ENCODE assay signal across 1 cellular context in genomic region chr18:9516437-9517064, GRCh38.
TF ChIP-seq lines count a peak whose summit lies in the region.

No MANE protein-coding gene starts in this region.

TF ChIP-seq in GM12878, 131 proteins besides CTCF, POLR2A, EP300 and RAD21 (continued from another document):
- TF ChIP-seq, protein P1, sequence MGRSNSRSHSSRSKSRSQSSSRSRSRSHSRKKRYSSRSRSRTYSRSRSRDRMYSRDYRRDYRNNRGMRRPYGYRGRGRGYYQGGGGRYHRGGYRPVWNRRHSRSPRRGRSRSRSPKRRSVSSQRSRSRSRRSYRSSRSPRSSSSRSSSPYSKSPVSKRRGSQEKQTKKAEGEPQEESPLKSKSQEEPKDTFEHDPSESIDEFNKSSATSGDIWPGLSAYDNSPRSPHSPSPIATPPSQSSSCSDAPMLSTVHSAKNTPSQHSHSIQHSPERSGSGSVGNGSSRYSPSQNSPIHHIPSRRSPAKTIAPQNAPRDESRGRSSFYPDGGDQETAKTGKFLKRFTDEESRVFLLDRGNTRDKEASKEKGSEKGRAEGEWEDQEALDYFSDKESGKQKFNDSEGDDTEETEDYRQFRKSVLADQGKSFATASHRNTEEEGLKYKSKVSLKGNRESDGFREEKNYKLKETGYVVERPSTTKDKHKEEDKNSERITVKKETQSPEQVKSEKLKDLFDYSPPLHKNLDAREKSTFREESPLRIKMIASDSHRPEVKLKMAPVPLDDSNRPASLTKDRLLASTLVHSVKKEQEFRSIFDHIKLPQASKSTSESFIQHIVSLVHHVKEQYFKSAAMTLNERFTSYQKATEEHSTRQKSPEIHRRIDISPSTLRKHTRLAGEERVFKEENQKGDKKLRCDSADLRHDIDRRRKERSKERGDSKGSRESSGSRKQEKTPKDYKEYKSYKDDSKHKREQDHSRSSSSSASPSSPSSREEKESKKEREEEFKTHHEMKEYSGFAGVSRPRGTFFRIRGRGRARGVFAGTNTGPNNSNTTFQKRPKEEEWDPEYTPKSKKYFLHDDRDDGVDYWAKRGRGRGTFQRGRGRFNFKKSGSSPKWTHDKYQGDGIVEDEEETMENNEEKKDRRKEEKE (IDR thresholded peaks at IDR 0.05): no peak
- TF ChIP-seq SMC3 (IDR thresholded peaks at IDR 0.05; ENCODE audit: borderline replicate concordance, low read length) (peak; percentile 85), BRCA1 (IDR thresholded peaks at IDR 0.05; ENCODE audit: low read depth, low read length) (no peak), RUNX3 (IDR thresholded peaks at IDR 0.05; ENCODE audit: low read length) (peak; percentile 51; the same call in 1 of the 2 replicates), FOXM1 (IDR thresholded peaks at IDR 0.05; ENCODE audit: low read depth, low read length) (0 out of 2 replicates have a peak, but pooled peaks have one; percentile 23), SUZ12 (IDR thresholded peaks at IDR 0.05; ENCODE audit: unreplicated experiment) (no peak), NR2F1 (conservative IDR thresholded peaks at IDR 0.05) (no peak), TAF1 (IDR thresholded peaks at IDR 0.05; ENCODE audit: borderline replicate concordance, low read depth, low read length) (no peak), ZNF24 (IDR thresholded peaks at IDR 0.05) (no peak), CHD4 (IDR thresholded peaks at IDR 0.05) (no peak), KAT2A (conservative IDR thresholded peaks at IDR 0.05; ENCODE audit: control insufficient read depth, low read depth, low read length) (no peak), ZZZ3 (IDR thresholded peaks at IDR 0.05; ENCODE audit: control insufficient read depth, insufficient read length, low read depth) (no peak), EZH2 (IDR thresholded peaks at IDR 0.05; ENCODE audit: borderline replicate concordance, control insufficient read depth, low read depth, low read length) (no peak), HCFC1 (IDR thresholded peaks at IDR 0.05; ENCODE audit: low read length) (no peak), IRF4 (IDR thresholded peaks at IDR 0.05; ENCODE audit: low read depth, low read length) (no peak), ZSCAN29 (IDR thresholded peaks at IDR 0.05) (no peak), RBBP5 (conservative IDR thresholded peaks at IDR 0.05) (no peak), KLF5 (IDR thresholded peaks at IDR 0.05; ENCODE audit: partially characterized antibody) (no peak), CUX1 (IDR thresholded peaks at IDR 0.05; ENCODE audit: insufficient replicate concordance, low read depth, low read length) (peak; percentile 28)
- TF ChIP-seq, protein P2, sequence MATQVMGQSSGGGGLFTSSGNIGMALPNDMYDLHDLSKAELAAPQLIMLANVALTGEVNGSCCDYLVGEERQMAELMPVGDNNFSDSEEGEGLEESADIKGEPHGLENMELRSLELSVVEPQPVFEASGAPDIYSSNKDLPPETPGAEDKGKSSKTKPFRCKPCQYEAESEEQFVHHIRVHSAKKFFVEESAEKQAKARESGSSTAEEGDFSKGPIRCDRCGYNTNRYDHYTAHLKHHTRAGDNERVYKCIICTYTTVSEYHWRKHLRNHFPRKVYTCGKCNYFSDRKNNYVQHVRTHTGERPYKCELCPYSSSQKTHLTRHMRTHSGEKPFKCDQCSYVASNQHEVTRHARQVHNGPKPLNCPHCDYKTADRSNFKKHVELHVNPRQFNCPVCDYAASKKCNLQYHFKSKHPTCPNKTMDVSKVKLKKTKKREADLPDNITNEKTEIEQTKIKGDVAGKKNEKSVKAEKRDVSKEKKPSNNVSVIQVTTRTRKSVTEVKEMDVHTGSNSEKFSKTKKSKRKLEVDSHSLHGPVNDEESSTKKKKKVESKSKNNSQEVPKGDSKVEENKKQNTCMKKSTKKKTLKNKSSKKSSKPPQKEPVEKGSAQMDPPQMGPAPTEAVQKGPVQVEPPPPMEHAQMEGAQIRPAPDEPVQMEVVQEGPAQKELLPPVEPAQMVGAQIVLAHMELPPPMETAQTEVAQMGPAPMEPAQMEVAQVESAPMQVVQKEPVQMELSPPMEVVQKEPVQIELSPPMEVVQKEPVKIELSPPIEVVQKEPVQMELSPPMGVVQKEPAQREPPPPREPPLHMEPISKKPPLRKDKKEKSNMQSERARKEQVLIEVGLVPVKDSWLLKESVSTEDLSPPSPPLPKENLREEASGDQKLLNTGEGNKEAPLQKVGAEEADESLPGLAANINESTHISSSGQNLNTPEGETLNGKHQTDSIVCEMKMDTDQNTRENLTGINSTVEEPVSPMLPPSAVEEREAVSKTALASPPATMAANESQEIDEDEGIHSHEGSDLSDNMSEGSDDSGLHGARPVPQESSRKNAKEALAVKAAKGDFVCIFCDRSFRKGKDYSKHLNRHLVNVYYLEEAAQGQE (IDR thresholded peaks at IDR 0.05; ENCODE audit: low read depth, low read length): no peak
- TF ChIP-seq, protein P3, sequence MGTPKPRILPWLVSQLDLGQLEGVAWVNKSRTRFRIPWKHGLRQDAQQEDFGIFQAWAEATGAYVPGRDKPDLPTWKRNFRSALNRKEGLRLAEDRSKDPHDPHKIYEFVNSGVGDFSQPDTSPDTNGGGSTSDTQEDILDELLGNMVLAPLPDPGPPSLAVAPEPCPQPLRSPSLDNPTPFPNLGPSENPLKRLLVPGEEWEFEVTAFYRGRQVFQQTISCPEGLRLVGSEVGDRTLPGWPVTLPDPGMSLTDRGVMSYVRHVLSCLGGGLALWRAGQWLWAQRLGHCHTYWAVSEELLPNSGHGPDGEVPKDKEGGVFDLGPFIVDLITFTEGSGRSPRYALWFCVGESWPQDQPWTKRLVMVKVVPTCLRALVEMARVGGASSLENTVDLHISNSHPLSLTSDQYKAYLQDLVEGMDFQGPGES (IDR thresholded peaks at IDR 0.05): no peak
- TF ChIP-seq, protein P4, sequence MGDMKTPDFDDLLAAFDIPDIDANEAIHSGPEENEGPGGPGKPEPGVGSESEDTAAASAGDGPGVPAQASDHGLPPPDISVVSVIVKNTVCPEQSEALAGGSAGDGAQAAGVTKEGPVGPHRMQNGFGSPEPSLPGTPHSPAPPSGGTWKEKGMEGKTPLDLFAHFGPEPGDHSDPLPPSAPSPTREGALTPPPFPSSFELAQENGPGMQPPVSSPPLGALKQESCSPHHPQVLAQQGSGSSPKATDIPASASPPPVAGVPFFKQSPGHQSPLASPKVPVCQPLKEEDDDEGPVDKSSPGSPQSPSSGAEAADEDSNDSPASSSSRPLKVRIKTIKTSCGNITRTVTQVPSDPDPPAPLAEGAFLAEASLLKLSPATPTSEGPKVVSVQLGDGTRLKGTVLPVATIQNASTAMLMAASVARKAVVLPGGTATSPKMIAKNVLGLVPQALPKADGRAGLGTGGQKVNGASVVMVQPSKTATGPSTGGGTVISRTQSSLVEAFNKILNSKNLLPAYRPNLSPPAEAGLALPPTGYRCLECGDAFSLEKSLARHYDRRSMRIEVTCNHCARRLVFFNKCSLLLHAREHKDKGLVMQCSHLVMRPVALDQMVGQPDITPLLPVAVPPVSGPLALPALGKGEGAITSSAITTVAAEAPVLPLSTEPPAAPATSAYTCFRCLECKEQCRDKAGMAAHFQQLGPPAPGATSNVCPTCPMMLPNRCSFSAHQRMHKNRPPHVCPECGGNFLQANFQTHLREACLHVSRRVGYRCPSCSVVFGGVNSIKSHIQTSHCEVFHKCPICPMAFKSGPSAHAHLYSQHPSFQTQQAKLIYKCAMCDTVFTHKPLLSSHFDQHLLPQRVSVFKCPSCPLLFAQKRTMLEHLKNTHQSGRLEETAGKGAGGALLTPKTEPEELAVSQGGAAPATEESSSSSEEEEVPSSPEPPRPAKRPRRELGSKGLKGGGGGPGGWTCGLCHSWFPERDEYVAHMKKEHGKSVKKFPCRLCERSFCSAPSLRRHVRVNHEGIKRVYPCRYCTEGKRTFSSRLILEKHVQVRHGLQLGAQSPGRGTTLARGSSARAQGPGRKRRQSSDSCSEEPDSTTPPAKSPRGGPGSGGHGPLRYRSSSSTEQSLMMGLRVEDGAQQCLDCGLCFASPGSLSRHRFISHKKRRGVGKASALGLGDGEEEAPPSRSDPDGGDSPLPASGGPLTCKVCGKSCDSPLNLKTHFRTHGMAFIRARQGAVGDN (IDR thresholded peaks at IDR 0.05): no peak
